8 cellular contexts compared by ENCODE assay signal in genomic region chr2:99140860-99141109, GRCh38. TPM values are rescaled to one million over a fixed set of nuclear protein-coding genes. Genes with fewer than 3 reads are reported as not detected.
DNase-seq lines count a peak whose midpoint lies in the region; ATAC-seq and TF ChIP-seq lines count a peak whose summit lies in the region.

No MANE protein-coding gene starts in this region.

- WGBS in IMR-90 (ENCODE audit: extremely low coverage in 2 of 2, insufficient read length in 1 of 2), 2 experiments = 0% methylated on average over 10 of the region's 21 CpGs; no CpG with 5 or more reads in 1 of the 2 experiments

- H4K8ac ChIP-seq in IMR-90 (ENCODE audit: low read depth in 2 of 2, low read length in 2 of 2) = no peak overlapping the region; a peak in 2 of 4 replicates

- H3K4me3 ChIP-seq in IMR-90 (ENCODE audit: insufficient read depth, low read depth, low read length) (peak overlapping the region; percentile 94), brain microvascular endothelial cell (ENCODE audit: low read depth, low read length) (peak overlapping the region; percentile 83), lower lobe of right lung (peak overlapping the region; percentile 65), vagina (peak overlapping the region; percentile 61 to 78)

- H4K5ac ChIP-seq in IMR-90 (ENCODE audit: low read depth, low read length) = no peak overlapping the region

- H3K4ac ChIP-seq in IMR-90 (ENCODE audit: low read depth, low read length) = no peak overlapping the region

- TF ChIP-seq POLR2A in IMR-90 (IDR thresholded peaks at IDR 0.05; ENCODE audit: low read depth, low read length) (no peak), vagina (IDR thresholded peaks at IDR 0.05) (no peak)

- H2AK9ac ChIP-seq in IMR-90 (replicated peaks; ENCODE audit: low read depth, low read length, poor library complexity) = no peak overlapping the region

- no peaks in the 10 kb centered on the region for H3K9me3 ChIP-seq in IMR-90 (ENCODE audit: control insufficient read depth, insufficient read depth, low read length)
- H3K9me3 ChIP-seq in lower lobe of right lung = no peaks in the 10 kb centered on the region
- H3K9me3 ChIP-seq in vagina = no peaks in the 10 kb centered on the region

- no peak overlapping the region for H3K14ac ChIP-seq in IMR-90 (replicated peaks; ENCODE audit: low read depth, low read length)

- in situ Hi-C loops in IMR-90 (cut with MboI; ENCODE audit: low sequenced_read_pairs) (no loop called here), brain microvascular endothelial cell (cut with HindIII; ENCODE audit: low pct_ligation_motif_present, low sequenced_read_pairs) (no loop called here)

- H3K79me1 ChIP-seq in IMR-90 (ENCODE audit: low read depth in 1 of 2, low read length in 2 of 2) = no peaks in the 10 kb centered on the region

- BruUV-seq in IMR-90 (replicated peaks; lab: Mats Ljungman, UMichigan) = no TSS peak

- H3K27ac ChIP-seq in IMR-90 (ENCODE audit: insufficient read depth, low read length) (no peak overlapping the region), brain microvascular endothelial cell (no peak overlapping the region), lower lobe of right lung (peak overlapping the region; percentile 79), vagina (peak overlapping the region; percentile 89)

- ATAC-seq in GM21423 (IDR thresholded peaks at IDR 0.05; ENCODE audit: unreplicated experiment) (peak; percentile 23), IMR-90 (ENCODE audit: low read depth) (peak; percentile 65), lower lobe of right lung (peak; percentile 64 to 71)

- no peak overlapping the region for H4K91ac ChIP-seq in IMR-90 (ENCODE audit: insufficient read depth, low read depth, low read length)

- H3K9me1 ChIP-seq in IMR-90 (ENCODE audit: insufficient read depth, low read length) = no peaks in the 10 kb centered on the region; the same call in 1 of the 2 replicates

- H2BK120ac ChIP-seq in IMR-90 (ENCODE audit: low read depth, low read length) = no peak overlapping the region

- peak; percentile 51 for DNase-seq in DMS 273 treated with DMSO at 0.1 percent for 48 hours (lab: John Stamatoyannopoulos, UW)
- no peak for DNase-seq in IMR-90
- DNase-seq in brain microvascular endothelial cell = no peak
- DNase-seq in lower lobe of right lung = no peak
- no peak for DNase-seq in vagina (ENCODE audit: extremely low spot score in 2 of 2)
- DNase-seq in cerebellum (ENCODE audit: low spot score) = no peak
- no peak for DNase-seq in GM19240 (ENCODE audit: insufficient read length, low spot score)

- dilution Hi-C loops in IMR-90 (cut with HindIII; ENCODE audit: low sequenced_read_pairs, unreplicated experiment) = no loop called here

- no peak overlapping the region for H3K18ac ChIP-seq in IMR-90 (ENCODE audit: low read depth, low read length)

- no peaks in the 10 kb centered on the region for H3K36me3 ChIP-seq in IMR-90 (ENCODE audit: control insufficient read depth, insufficient read depth, low read length)
- H3K36me3 ChIP-seq in brain microvascular endothelial cell (replicated peaks) = no peaks in the 10 kb centered on the region
- H3K36me3 ChIP-seq in lower lobe of right lung = no peaks in the 10 kb centered on the region
- no peaks in the 10 kb centered on the region for H3K36me3 ChIP-seq in vagina

- H2AK5ac ChIP-seq in IMR-90 (ENCODE audit: low read depth, low read length) = no peak overlapping the region

- H3K4me2 ChIP-seq in IMR-90 (ENCODE audit: low read depth, low read length) = peak overlapping the region; percentile 99

- no peak overlapping the region for H2BK5ac ChIP-seq in IMR-90 (ENCODE audit: low read depth, low read length, poor library complexity, severe bottlenecking)

- 0 out of 2 replicates have a peak overlapping the region, but pooled peaks have one; percentile 80 for H3K23ac ChIP-seq in IMR-90 (ENCODE audit: low read depth, low read length)

- H3K56ac ChIP-seq in IMR-90 (ENCODE audit: extremely low read depth, insufficient read depth, low read length) = no peak overlapping the region

- H4K20me1 ChIP-seq in IMR-90 (ENCODE audit: insufficient read depth, low read length) = no peaks in the 10 kb centered on the region

- H2BK20ac ChIP-seq in IMR-90 (ENCODE audit: low read depth, low read length) = no peak overlapping the region

- intact Hi-C loops in IMR-90 (cut with micrococcal nuclease) = no loop called here
- intact Hi-C loops in lower lobe of right lung (cut with DNase I) = no loop called here
- intact Hi-C loops in vagina (cut with DNase I) = no loop called here

- no peak for TF ChIP-seq CTCF in IMR-90 (conservative IDR thresholded peaks at IDR 0.05; ENCODE audit: low read depth, low read length)
- no peak for TF ChIP-seq CTCF in brain microvascular endothelial cell (IDR thresholded peaks at IDR 0.05; ENCODE audit: low read depth, low read length, missing control alignments)
- TF ChIP-seq CTCF in lower lobe of right lung (IDR thresholded peaks at IDR 0.05) = no peak
- TF ChIP-seq CTCF in vagina (IDR thresholded peaks at IDR 0.05) = no peak

- H2BK15ac ChIP-seq in IMR-90 (ENCODE audit: low read depth, low read length) = no peak overlapping the region

- TF ChIP-seq RAD21 in IMR-90 (IDR thresholded peaks at IDR 0.05; ENCODE audit: low read length) = no peak

- H2AFZ ChIP-seq in IMR-90 (replicated peaks; ENCODE audit: low read length, poor library complexity) = peak overlapping the region; percentile 99

- H3K27me3 ChIP-seq in IMR-90 (ENCODE audit: control insufficient read depth, insufficient read depth, low read length) (peaks cover 2% of the 10 kb centered on the region), brain microvascular endothelial cell (replicated peaks) (no peaks in the 10 kb centered on the region), lower lobe of right lung (ENCODE audit: low read depth) (no peaks in the 10 kb centered on the region), vagina (no peaks in the 10 kb centered on the region)

- CTCF ChIA-PET in IMR-90 (lab: Yijun Ruan, JAX) = interaction anchor here (0.9 kb wide), 2 partner anchors 106 to 491 kb away, joined by 3 read pairs; no protein-coding TSS in a partner anchor

- H3K9ac ChIP-seq in IMR-90 (ENCODE audit: low read depth, low read length) = peak overlapping the region; percentile 53; the same call in 1 of the 2 replicates

- POLR2A ChIA-PET in IMR-90 (lab: Charles Lee; ENCODE audit: unreplicated experiment) = no interaction called here

- H3K4me1 ChIP-seq in IMR-90 (ENCODE audit: control insufficient read depth, insufficient read depth, low read length) (no peaks in the 10 kb centered on the region; the same call in 1 of the 2 replicates), lower lobe of right lung (peaks cover 14% of the 10 kb centered on the region), vagina (peaks cover 17% of the 10 kb centered on the region)

TF ChIP-seq in IMR-90, 13 proteins besides CTCF, POLR2A, EP300 and RAD21 (continues in another document):
- TF ChIP-seq MXI1 (IDR thresholded peaks at IDR 0.05; ENCODE audit: borderline replicate concordance, low read depth, low read length) (no peak), RCOR1 (IDR thresholded peaks at IDR 0.05; ENCODE audit: insufficient replicate concordance, low read length) (no peak), MAZ (IDR thresholded peaks at IDR 0.05; ENCODE audit: borderline replicate concordance, low read depth, low read length) (no peak), FOS (IDR thresholded peaks at IDR 0.05; ENCODE audit: low read depth, low read length) (no peak)
- TF ChIP-seq, protein P1, sequence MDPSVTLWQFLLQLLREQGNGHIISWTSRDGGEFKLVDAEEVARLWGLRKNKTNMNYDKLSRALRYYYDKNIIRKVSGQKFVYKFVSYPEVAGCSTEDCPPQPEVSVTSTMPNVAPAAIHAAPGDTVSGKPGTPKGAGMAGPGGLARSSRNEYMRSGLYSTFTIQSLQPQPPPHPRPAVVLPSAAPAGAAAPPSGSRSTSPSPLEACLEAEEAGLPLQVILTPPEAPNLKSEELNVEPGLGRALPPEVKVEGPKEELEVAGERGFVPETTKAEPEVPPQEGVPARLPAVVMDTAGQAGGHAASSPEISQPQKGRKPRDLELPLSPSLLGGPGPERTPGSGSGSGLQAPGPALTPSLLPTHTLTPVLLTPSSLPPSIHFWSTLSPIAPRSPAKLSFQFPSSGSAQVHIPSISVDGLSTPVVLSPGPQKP (IDR thresholded peaks at IDR 0.05; ENCODE audit: borderline replicate concordance, low read depth, low read length) = no peak

RNA-seq across cellular contexts. Expression of gene C2orf15, which starts 0.7 kb away (rescaled TPM):
- total RNA-seq in IMR-90 (2012; rRNA removed) (under 0.01 TPM in 1 of 2 replicates, not detected in the other), lower lobe of right lung (1.5 TPM), vagina (not detected), cerebellum (5.5 TPM)
- polyA plus RNA-seq in IMR-90 (2012; rRNA removed) = not detected in 2 replicates
- polyA plus RNA-seq in IMR-90 (2012; cell fraction: cytosol; rRNA removed) = 0.02 TPM in 1 of 2 replicates, not detected in the other
- polyA plus RNA-seq in IMR-90 (2012; cell fraction: nucleus; rRNA removed; ENCODE audit: low replicate concordance) = 0.05 TPM in 1 of 2 replicates, not detected in the other

RNA-seq across cellular contexts. Expression of gene TSGA10, which starts 14.0 kb away (rescaled TPM):
- total RNA-seq in IMR-90 (2012; rRNA removed) = 0.54 and 1.1 TPM in 2 replicates
- 0.22 and 0.32 TPM in 2 replicates for polyA plus RNA-seq in IMR-90 (2012; rRNA removed)
- polyA plus RNA-seq in IMR-90 (2012; cell fraction: cytosol; rRNA removed) = 0.03 TPM in 2 replicates
- polyA plus RNA-seq in IMR-90 (2012; cell fraction: nucleus; rRNA removed; ENCODE audit: low replicate concordance) = 0.11 and 0.66 TPM in 2 replicates
- 9.9 TPM for total RNA-seq in lower lobe of right lung
- total RNA-seq in vagina = 3.7 TPM
- total RNA-seq in cerebellum = 21.4 TPM

RNA-seq across cellular contexts. Expression of gene LIPT1, which starts 14.0 kb away (rescaled TPM):
- 3.2 and 4.2 TPM in 2 replicates for total RNA-seq in IMR-90 (2012; rRNA removed)
- polyA plus RNA-seq in IMR-90 (2012; rRNA removed) = 2.6 and 3.5 TPM in 2 replicates
- polyA plus RNA-seq in IMR-90 (2012; cell fraction: cytosol; rRNA removed) = 0.78 and 1.0 TPM in 2 replicates
- 3.6 and 8.5 TPM in 2 replicates for polyA plus RNA-seq in IMR-90 (2012; cell fraction: nucleus; rRNA removed; ENCODE audit: low replicate concordance)
- total RNA-seq in lower lobe of right lung = 6.2 TPM
- total RNA-seq in vagina = 3.9 TPM
- total RNA-seq in cerebellum = 7.9 TPM

RNA-seq across cellular contexts. Expression of gene MITD1, which starts 40.1 kb away (rescaled TPM):
- total RNA-seq in IMR-90 (2012; rRNA removed) = 4.3 and 19.4 TPM in 2 replicates
- 14.5 and 18.7 TPM in 2 replicates for polyA plus RNA-seq in IMR-90 (2012; rRNA removed)
- 1.5 and 3.1 TPM in 2 replicates for polyA plus RNA-seq in IMR-90 (2012; cell fraction: cytosol; rRNA removed)
- 2.9 and 19.8 TPM in 2 replicates for polyA plus RNA-seq in IMR-90 (2012; cell fraction: nucleus; rRNA removed; ENCODE audit: low replicate concordance)
- total RNA-seq in lower lobe of right lung = 28.1 TPM
- 23.3 TPM for total RNA-seq in vagina
- 22.1 TPM for total RNA-seq in cerebellum

RNA-seq across cellular contexts. Expression of gene MRPL30, which starts 40.2 kb away (rescaled TPM):
- 34.8 and 39.2 TPM in 2 replicates for total RNA-seq in IMR-90 (2012; rRNA removed)
- 14.9 and 18.7 TPM in 2 replicates for polyA plus RNA-seq in IMR-90 (2012; rRNA removed)
- polyA plus RNA-seq in IMR-90 (2012; cell fraction: cytosol; rRNA removed) = 4.5 and 5.9 TPM in 2 replicates
- 1.6 and 7.5 TPM in 2 replicates for polyA plus RNA-seq in IMR-90 (2012; cell fraction: nucleus; rRNA removed; ENCODE audit: low replicate concordance)
- 19.4 TPM for total RNA-seq in lower lobe of right lung
- 27.0 TPM for total RNA-seq in vagina
- 37.4 TPM for total RNA-seq in cerebellum

Comparison
In these comparisons a context has a peak if more than half of its experiments do, and no peak if none do; other contexts are left out.
1. H3K27ac ChIP-seq: peak in lower lobe of right lung (single experiment) and vagina (single experiment); none in IMR-90 (single experiment) and brain microvascular endothelial cell (single experiment).
2. Peak in every context shown above with its lines, with median percentiles within 50 percentile points of each other: ATAC-seq and H3K4me3 ChIP-seq.